In the genomic region with DNA sequence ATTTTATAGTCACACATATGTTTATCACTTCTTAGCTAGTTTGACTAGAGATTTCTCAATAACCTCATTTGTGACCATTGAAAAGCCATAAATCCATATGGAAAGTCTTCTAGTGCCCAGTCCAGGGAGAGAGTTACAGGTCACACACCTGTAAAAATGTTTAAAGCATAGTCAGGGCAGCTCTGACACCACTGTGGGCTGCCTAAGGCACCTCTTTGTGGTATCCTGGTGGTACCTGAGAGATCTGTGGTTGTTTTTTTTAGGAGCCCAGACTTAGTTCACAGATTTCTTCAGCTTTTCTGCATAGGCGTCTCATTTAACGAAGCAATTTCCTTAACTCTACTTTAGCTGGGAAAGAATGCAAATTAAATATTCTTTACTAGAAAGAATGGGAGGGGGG, we compare ENCODE assay signal across 18 cellular contexts.
"Had no signal": no experiment of that assay in that cellular context is flagged by ENCODE, and none has a peak within 500 bp of the region (broad histone marks: within the 10 kb centered on the region; RNA-seq: fewer than 3 reads in every experiment).

No MANE protein-coding gene starts in this region.

- DNase-seq: effector CD8-positive, alpha-beta T cell; gastrocnemius medialis; heart right ventricle; islet precursor cell; left ventricle myocardium inferior; lower lobe of right lung; natural killer cell; small intestine; stimulated activated CD4-positive, alpha-beta T cell treated with anti-CD3 and anti-CD28 coated beads, Interleukin-12 subunit alpha, Interleukin-12 subunit beta, amount 100 ng/mL, for 4 hours; stimulated activated naive CD4-positive, alpha-beta T cell treated with Interleukin-2 at 50 U/mL for 16 hours; trophoblast cell had no signal

- H3K9me3 ChIP-seq: esophagus muscularis mucosa, gastrocnemius medialis, heart right ventricle, left ventricle myocardium inferior, lower lobe of right lung, neutrophil, right atrium auricular region had no signal

- H3K27me3 Mint-ChIP-seq: memory B cell had no signal

- H3K4me3 Mint-ChIP-seq: memory B cell, mesothelial cell of epicardium, natural killer cell had no signal

- H3K9me3 Mint-ChIP-seq: memory B cell, mesothelial cell of epicardium had no signal

- H3K27ac ChIP-seq: coronary artery, epithelial cell of prostate, esophagus muscularis mucosa, gastrocnemius medialis, heart right ventricle, left ventricle myocardium inferior, lower lobe of right lung, neutrophil, right atrium auricular region had no signal

- H3K4me1 Mint-ChIP-seq: memory B cell, natural killer cell had no signal

- H3K36me3 ChIP-seq: esophagus muscularis mucosa, gastrocnemius medialis, heart right ventricle, left ventricle myocardium inferior, lower lobe of right lung, neutrophil, right atrium auricular region had no signal

- ATAC-seq: gastrocnemius medialis, heart right ventricle, lower lobe of right lung, natural killer cell had no signal

- H3K27ac Mint-ChIP-seq: memory B cell, mesothelial cell of epicardium, natural killer cell had no signal

- H3K4me3 ChIP-seq: coronary artery, esophagus muscularis mucosa, gastrocnemius medialis, heart right ventricle, left ventricle myocardium inferior, lower lobe of right lung, right atrium auricular region had no signal

- H3K27me3 ChIP-seq: esophagus muscularis mucosa, gastrocnemius medialis, heart right ventricle, right atrium auricular region had no signal

- H3K36me3 Mint-ChIP-seq: memory B cell, mesothelial cell of epicardium, natural killer cell had no signal

- H3K4me1 ChIP-seq: gastrocnemius medialis, heart right ventricle, left ventricle myocardium inferior, lower lobe of right lung, right atrium auricular region had no signal
